ENCODE assay signal across 8 cellular contexts in genomic region chr3:182979719-182980191, GRCh38. TPM values are rescaled to one million over a fixed set of nuclear protein-coding genes. Genes with fewer than 3 reads are reported as not detected.
DNase-seq lines count a peak whose midpoint lies in the region; ATAC-seq and TF ChIP-seq lines count a peak whose summit lies in the region.

No MANE protein-coding gene starts in this region.

- DNase-seq in NCI-H345 (lab: John Stamatoyannopoulos, UW) (peak; percentile 50), NCI-H345 treated with DMSO at 0.1 percent for 48 hours (lab: John Stamatoyannopoulos, UW; ENCODE audit: unreplicated experiment) (no peak), HCT116 (ENCODE audit: low read depth, low spot score) (no peak), NB4 (ENCODE audit: low read depth) (peak; percentile 63), fibroblast of villous mesenchyme (ENCODE audit: low read depth) (peak; percentile 25), nephron progenitor cell (peak; percentile 64), NCI-H2029 treated with DMSO at 0.1 percent for 48 hours (lab: John Stamatoyannopoulos, UW) (no peak)
- peak; percentile 35 for DNase-seq in activated CD4-positive, alpha-beta memory T cell treated with anti-CD3 and anti-CD28 coated beads, Interleukin-2, amount 10 ng/mL, durations not matched to agents 7 days and 5 days

- peaks cover 4% of the 10 kb centered on the region; the same call in 1 of the 2 replicates for H4K20me1 ChIP-seq in HCT116 (ENCODE audit: insufficient read depth)

- no peaks in the 10 kb centered on the region for H3K9me3 ChIP-seq in HCT116 (ENCODE audit: control insufficient read depth in 1 of 2, insufficient read depth in 1 of 2, low read depth in 1 of 2, low read length in 2 of 2)

- peak overlapping the region; percentile 82 for H3K9ac ChIP-seq in HCT116 (ENCODE audit: low read length)

- peak; percentile 42 for ATAC-seq in HCT116

- no peak overlapping the region for H2AFZ ChIP-seq in HCT116 (ENCODE audit: low read depth, low read length, poor library complexity, severe bottlenecking)

- peaks cover 31% of the 10 kb centered on the region for H3K4me1 Mint-ChIP-seq in activated CD4-positive, alpha-beta memory T cell treated with anti-CD3 and anti-CD28 coated beads, Interleukin-2, amount 10 ng/mL, durations not matched to agents 7 days and 5 days
- H3K4me1 Mint-ChIP-seq in nephron progenitor cell: peaks cover 48% of the 10 kb centered on the region

- no peak for TF ChIP-seq RAD21 in HCT116 (IDR thresholded peaks at IDR 0.05; ENCODE audit: low read depth)

- no peaks in the 10 kb centered on the region for H3K36me3 Mint-ChIP-seq in activated CD4-positive, alpha-beta memory T cell treated with anti-CD3 and anti-CD28 coated beads, Interleukin-2, amount 10 ng/mL, durations not matched to agents 7 days and 5 days (ENCODE audit: low read depth)
- no peaks in the 10 kb centered on the region for H3K36me3 Mint-ChIP-seq in nephron progenitor cell (ENCODE audit: low read depth)

- peak overlapping the region; percentile 90 for H3K4me2 ChIP-seq in HCT116 (ENCODE audit: low read length)

- no peak for TF ChIP-seq POLR2A in HCT116 (IDR thresholded peaks at IDR 0.05; ENCODE audit: borderline replicate concordance, extremely low read depth, insufficient read depth, insufficient read length)
- TF ChIP-seq POLR2A in NB4 (IDR thresholded peaks at IDR 0.05; ENCODE audit: extremely low read depth, insufficient read length): no peak

- intact Hi-C loops in HCT116 (cut with micrococcal nuclease): loop anchor here (10.0 kb wide), 1 partner anchor 115 kb away; the partner anchor contains the start of gene MCCC1

- CTCF ChIA-PET in HCT116 (lab: Charles Lee): no interaction called here
- CTCF ChIA-PET in activated CD4-positive, alpha-beta memory T cell treated with anti-CD3 and anti-CD28 coated beads, Interleukin-2, amount 10 ng/mL, durations not matched to agents 7 days and 5 days (lab: Charles Lee): interaction anchor here (0.6 kb wide), 1 partner anchor 69 kb away, joined by 3 read pairs; no protein-coding TSS in a partner anchor

- no peaks in the 10 kb centered on the region for H3K27me3 ChIP-seq in HCT116 (ENCODE audit: insufficient read depth, low read length)

- peaks cover 2 to 18% of the 10 kb centered on the region in 2 experiments; a peak in 3 of 4 replicates for H3K4me1 ChIP-seq in HCT116 (ENCODE audit: control insufficient read depth in 1 of 2, insufficient read depth in 2 of 2, low read length in 2 of 2)

- no peaks in the 10 kb centered on the region for H3K9me3 Mint-ChIP-seq in activated CD4-positive, alpha-beta memory T cell treated with anti-CD3 and anti-CD28 coated beads, Interleukin-2, amount 10 ng/mL, durations not matched to agents 7 days and 5 days
- H3K9me3 Mint-ChIP-seq in nephron progenitor cell: no peaks in the 10 kb centered on the region

- no peaks in the 10 kb centered on the region for H3K36me3 ChIP-seq in HCT116 (ENCODE audit: control insufficient read depth in 1 of 2, insufficient read depth in 2 of 2, low read length in 2 of 2)

- H3K27ac ChIP-seq in HCT116 (ENCODE audit: low read depth, low read length): peak overlapping the region; percentile 64; the same call in 1 of the 2 replicates

- POLR2A ChIA-PET in HCT116 (lab: Charles Lee): no interaction called here
- POLR2A ChIA-PET in activated CD4-positive, alpha-beta memory T cell treated with anti-CD3 and anti-CD28 coated beads, Interleukin-2, amount 10 ng/mL, durations not matched to agents 7 days and 5 days (lab: Charles Lee): interaction anchor here (0.7 to 2.1 kb wide), 2 partner anchors 10 to 184 kb away, joined by 5 to 11 read pairs; no protein-coding TSS in a partner anchor

- TF ChIP-seq CTCF in HCT116 (IDR thresholded peaks at IDR 0.05 in 2 of 3, conservative IDR thresholded peaks at IDR 0.05 in 1 of 3; ENCODE audit: borderline replicate concordance in 1 of 3, insufficient read depth in 1 of 3, low read depth in 2 of 3, low read length in 2 of 3) (no peak), NB4 (IDR thresholded peaks at IDR 0.05; ENCODE audit: low read depth, low read length) (no peak), fibroblast of villous mesenchyme (IDR thresholded peaks at IDR 0.05; ENCODE audit: insufficient read depth, low read depth, low read length) (no peak), nephron progenitor cell (IDR thresholded peaks at IDR 0.05) (no peak)

- H3K4me3 Mint-ChIP-seq in activated CD4-positive, alpha-beta memory T cell treated with anti-CD3 and anti-CD28 coated beads, Interleukin-2, amount 10 ng/mL, durations not matched to agents 7 days and 5 days: peak overlapping the region; percentile 93
- peak overlapping the region; percentile 97 for H3K4me3 Mint-ChIP-seq in nephron progenitor cell

- H3K27ac Mint-ChIP-seq in activated CD4-positive, alpha-beta memory T cell treated with anti-CD3 and anti-CD28 coated beads, Interleukin-2, amount 10 ng/mL, durations not matched to agents 7 days and 5 days: peak overlapping the region; percentile 81
- peak overlapping the region; percentile 74 for H3K27ac Mint-ChIP-seq in nephron progenitor cell

- H3K27me3 Mint-ChIP-seq in activated CD4-positive, alpha-beta memory T cell treated with anti-CD3 and anti-CD28 coated beads, Interleukin-2, amount 10 ng/mL, durations not matched to agents 7 days and 5 days: no peaks in the 10 kb centered on the region
- no peaks in the 10 kb centered on the region for H3K27me3 Mint-ChIP-seq in nephron progenitor cell (ENCODE audit: low read depth, poor library complexity)

- H3K79me2 ChIP-seq in HCT116 (ENCODE audit: insufficient read depth, low read length): peaks cover 51% of the 10 kb centered on the region

- no TSS peak for BruUV-seq in HCT116 (replicated peaks; lab: Mats Ljungman, UMichigan)

- RAD21 ChIA-PET in HCT116 (lab: Charles Lee; ENCODE audit: low non-redundant PET in 1 of 2, low total read pairs in 2 of 2, uncharacterized antibody in 2 of 2, unreplicated experiment in 2 of 2): no interaction called here

- H3K4me3 ChIP-seq in HCT116 (replicated peaks in 1 of 2; ENCODE audit: low read depth in 1 of 2, low read length in 2 of 2) (peak overlapping the region; percentile 79 to 87), NB4 (ENCODE audit: low read depth, low read length) (peak overlapping the region; percentile 84), fibroblast of villous mesenchyme (ENCODE audit: low read depth, low read length) (peak overlapping the region; percentile 90)

- no peaks in the 10 kb centered on the region for H3K9me2 ChIP-seq in HCT116 (ENCODE audit: insufficient read depth)

TF ChIP-seq in HCT116, 20 proteins besides CTCF, POLR2A, EP300 and RAD21:
- TF ChIP-seq CBX3 (IDR thresholded peaks at IDR 0.05; ENCODE audit: low read depth): no peak
- TF ChIP-seq, protein P1, sequence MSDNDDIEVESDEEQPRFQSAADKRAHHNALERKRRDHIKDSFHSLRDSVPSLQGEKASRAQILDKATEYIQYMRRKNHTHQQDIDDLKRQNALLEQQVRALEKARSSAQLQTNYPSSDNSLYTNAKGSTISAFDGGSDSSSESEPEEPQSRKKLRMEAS (IDR thresholded peaks at IDR 0.05): no peak
- no peak for TF ChIP-seq YY1 (IDR thresholded peaks at IDR 0.05; ENCODE audit: extremely low read depth, insufficient replicate concordance, low read depth, low read length)
- TF ChIP-seq JUND (IDR thresholded peaks at IDR 0.05): no peak
- no peak for TF ChIP-seq FOSL1 (IDR thresholded peaks at IDR 0.05; ENCODE audit: low read depth)
- TF ChIP-seq ZFX (IDR thresholded peaks at IDR 0.05): no peak
- TF ChIP-seq ZNF274 (IDR thresholded peaks at IDR 0.05; ENCODE audit: low read depth, low read length): no peak
- TF ChIP-seq ATF3 (IDR thresholded peaks at IDR 0.05): no peak
- no peak for TF ChIP-seq CEBPB (IDR thresholded peaks at IDR 0.05; ENCODE audit: low read depth)
- no peak for TF ChIP-seq TCF7L2 (IDR thresholded peaks at IDR 0.05; ENCODE audit: borderline replicate concordance, extremely low read depth, insufficient read depth, insufficient read length)
- TF ChIP-seq POLR2AphosphoS5 (IDR thresholded peaks at IDR 0.05; ENCODE audit: low read depth, low read length): no peak
- TF ChIP-seq EGR1 (IDR thresholded peaks at IDR 0.05; ENCODE audit: low read depth): no peak

RNA-seq across cellular contexts. Expression of gene DCUN1D1, which starts 0.6 kb away (rescaled TPM):
- 46.9 TPM for total RNA-seq in HCT116 (2021; ENCODE audit: unreplicated experiment)
- polyA plus RNA-seq in HCT116 (2012): 7.6 and 9.4 TPM in 2 replicates
- 10 to 100 TPM; 60.2 to 63.1 TPM for total RNA-seq in activated CD4-positive, alpha-beta memory T cell treated with anti-CD3 and anti-CD28 coated beads, Interleukin-2, amount 10 ng/mL, durations not matched to agents 7 days and 5 days
- total RNA-seq in fibroblast of villous mesenchyme: 23.2 and 40.2 TPM in 2 replicates

Comparison
In these comparisons a context has a peak if more than half of its experiments do, and no peak if none do; other contexts are left out.
1. DNase-seq: peak in NCI-H345 (single experiment), NB4 (single experiment), activated CD4-positive, alpha-beta memory T cell treated with anti-CD3 and anti-CD28 coated beads, Interleukin-2, amount 10 ng/mL, durations not matched to agents 7 days and 5 days (single experiment), fibroblast of villous mesenchyme (single experiment) and nephron progenitor cell (single experiment); none in NCI-H345 treated with DMSO at 0.1 percent for 48 hours (single experiment), HCT116 (single experiment) and NCI-H2029 treated with DMSO at 0.1 percent for 48 hours (single experiment).
2. Peak in every context shown above with its lines, with median percentiles within 50 percentile points of each other: H3K4me3 ChIP-seq.